ENCODE assay signal across 8 cellular contexts in the genomic region with DNA sequence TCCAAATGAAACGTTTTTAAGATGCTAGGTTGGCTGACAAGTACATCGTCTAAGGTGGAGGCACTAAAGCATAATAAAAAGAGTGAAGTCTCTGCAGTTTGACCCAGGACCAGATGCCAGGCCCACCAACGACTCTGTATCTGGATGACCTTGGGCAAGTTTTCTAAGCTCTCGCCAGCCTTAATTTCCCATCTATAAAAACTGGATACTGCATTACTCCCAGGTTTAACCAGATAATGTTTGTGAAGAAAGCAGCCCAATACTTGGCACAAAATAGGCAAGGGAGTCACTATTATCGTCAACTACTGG. TPM values are rescaled to one million over a fixed set of nuclear protein-coding genes. Genes with fewer than 3 reads are reported as not detected.
DNase-seq lines count a peak whose midpoint lies in the region; ATAC-seq and TF ChIP-seq lines count a peak whose summit lies in the region.

No MANE protein-coding gene starts in this region.

- H3K9me3 ChIP-seq in iPS-18a (ENCODE audit: control insufficient read depth, low read depth, low read length) = no peaks in the 10 kb centered on the region

- H3K27me3 Mint-ChIP-seq in activated T-helper 1 cell treated with anti-CD3 and anti-CD28 coated beads, Interleukin-12 subunit alpha, Interleukin-12 subunit beta, Interleukin-2, Interleukin-4 antibody, amounts not matched to agents 30 ng/mL and 10 ng/mL and 1 ng/mL, durations not matched to agents 14 hours and 24 hours and 36 hours (ENCODE audit: insufficient read depth) = peaks cover 3% of the 10 kb centered on the region
- H3K27me3 Mint-ChIP-seq in stimulated activated memory B cell treated with anti-CD40 and anti-IgM and Interleukin-4, amounts not matched to agents 10 μg/mL and 1 μg/mL and 100 μg/mL, for 72 hours = peaks cover 14% of the 10 kb centered on the region

- H3K36me3 Mint-ChIP-seq in activated T-helper 1 cell treated with anti-CD3 and anti-CD28 coated beads, Interleukin-12 subunit alpha, Interleukin-12 subunit beta, Interleukin-2, Interleukin-4 antibody, amounts not matched to agents 30 ng/mL and 10 ng/mL and 1 ng/mL, durations not matched to agents 14 hours and 24 hours and 36 hours (ENCODE audit: low read depth) = no peaks in the 10 kb centered on the region
- no peaks in the 10 kb centered on the region for H3K36me3 Mint-ChIP-seq in stimulated activated memory B cell treated with anti-CD40 and anti-IgM and Interleukin-4, amounts not matched to agents 10 μg/mL and 1 μg/mL and 100 μg/mL, for 72 hours

- intact Hi-C loops in activated T-helper 1 cell treated with anti-CD3 and anti-CD28 coated beads, Interleukin-12 subunit alpha, Interleukin-12 subunit beta, Interleukin-2, Interleukin-4 antibody, amounts not matched to agents 30 ng/mL and 10 ng/mL and 1 ng/mL, durations not matched to agents 14 hours and 24 hours and 36 hours (cut with micrococcal nuclease) = loop anchor here (1.0 to 10.0 kb wide), 8 partner anchors 12 to 724 kb away; partner anchors contain the start of genes ADSL, ATF4, MRTFA and RPL3

- H3K27ac ChIP-seq in HL-60 (replicated peaks) (peak overlapping the region; percentile 82), iPS-18a (ENCODE audit: low read length) (peak overlapping the region; percentile 28)

- peaks cover 4% of the 10 kb centered on the region for H3K4me1 ChIP-seq in iPS-18a (ENCODE audit: control insufficient read depth, low read depth, low read length)

- H3K4me1 Mint-ChIP-seq in activated T-helper 1 cell treated with anti-CD3 and anti-CD28 coated beads, Interleukin-12 subunit alpha, Interleukin-12 subunit beta, Interleukin-2, Interleukin-4 antibody, amounts not matched to agents 30 ng/mL and 10 ng/mL and 1 ng/mL, durations not matched to agents 14 hours and 24 hours and 36 hours (ENCODE audit: low read depth) = peaks cover 17% of the 10 kb centered on the region
- peaks cover 26% of the 10 kb centered on the region for H3K4me1 Mint-ChIP-seq in stimulated activated memory B cell treated with anti-CD40 and anti-IgM and Interleukin-4, amounts not matched to agents 10 μg/mL and 1 μg/mL and 100 μg/mL, for 72 hours

- no peak for TF ChIP-seq CTCF in HL-60 (IDR thresholded peaks at IDR 0.05; ENCODE audit: insufficient read depth, low read length)

- peak overlapping the region; percentile 90 for H3K4me3 Mint-ChIP-seq in activated T-helper 1 cell treated with anti-CD3 and anti-CD28 coated beads, Interleukin-12 subunit alpha, Interleukin-12 subunit beta, Interleukin-2, Interleukin-4 antibody, amounts not matched to agents 30 ng/mL and 10 ng/mL and 1 ng/mL, durations not matched to agents 14 hours and 24 hours and 36 hours
- peak overlapping the region; percentile 91 for H3K4me3 Mint-ChIP-seq in stimulated activated memory B cell treated with anti-CD40 and anti-IgM and Interleukin-4, amounts not matched to agents 10 μg/mL and 1 μg/mL and 100 μg/mL, for 72 hours

- DNase-seq in HL-60 (ENCODE audit: low read depth in 1 of 2, low spot score in 1 of 2) (no peak), HCEC 1CT (no peak), DMS153 (lab: John Stamatoyannopoulos, UW) (no peak), midbrain (lab: John Stamatoyannopoulos, UW) (no peak)
- DNase-seq in activated T-helper 1 cell treated with anti-CD3 and anti-CD28 coated beads, Interleukin-12 subunit alpha, Interleukin-12 subunit beta, Interleukin-2, Interleukin-4 antibody, amounts not matched to agents 30 ng/mL and 10 ng/mL and 1 ng/mL, durations not matched to agents 14 hours and 24 hours and 36 hours (ENCODE audit: low spot score) = no peak

- H3K27me3 ChIP-seq in HL-60 (ENCODE audit: insufficient read depth, poor library complexity, severe bottlenecking) (no peaks in the 10 kb centered on the region), iPS-18a (ENCODE audit: control insufficient read depth, insufficient read depth, low read length) (peaks cover 36% of the 10 kb centered on the region)

- peak overlapping the region; percentile 100 for H3K27ac Mint-ChIP-seq in activated T-helper 1 cell treated with anti-CD3 and anti-CD28 coated beads, Interleukin-12 subunit alpha, Interleukin-12 subunit beta, Interleukin-2, Interleukin-4 antibody, amounts not matched to agents 30 ng/mL and 10 ng/mL and 1 ng/mL, durations not matched to agents 14 hours and 24 hours and 36 hours
- peak overlapping the region; percentile 99 for H3K27ac Mint-ChIP-seq in stimulated activated memory B cell treated with anti-CD40 and anti-IgM and Interleukin-4, amounts not matched to agents 10 μg/mL and 1 μg/mL and 100 μg/mL, for 72 hours

- no peak for ATAC-seq in stimulated activated memory B cell treated with anti-CD40 and anti-IgM and Interleukin-4, amounts not matched to agents 10 μg/mL and 1 μg/mL and 100 μg/mL, for 72 hours
- ATAC-seq in HG02840 (IDR thresholded peaks at IDR 0.05; ENCODE audit: low FRiP score, unreplicated experiment) = no peak

- H3K9ac ChIP-seq in iPS-18a (ENCODE audit: low read length) = peak overlapping the region; percentile 70

- H3K9me3 Mint-ChIP-seq in activated T-helper 1 cell treated with anti-CD3 and anti-CD28 coated beads, Interleukin-12 subunit alpha, Interleukin-12 subunit beta, Interleukin-2, Interleukin-4 antibody, amounts not matched to agents 30 ng/mL and 10 ng/mL and 1 ng/mL, durations not matched to agents 14 hours and 24 hours and 36 hours = no peaks in the 10 kb centered on the region
- no peaks in the 10 kb centered on the region for H3K9me3 Mint-ChIP-seq in stimulated activated memory B cell treated with anti-CD40 and anti-IgM and Interleukin-4, amounts not matched to agents 10 μg/mL and 1 μg/mL and 100 μg/mL, for 72 hours

- no peaks in the 10 kb centered on the region for H3K36me3 ChIP-seq in iPS-18a (ENCODE audit: control insufficient read depth, low read depth, low read length)

- H3K4me3 ChIP-seq in HL-60 (replicated peaks; ENCODE audit: insufficient read depth, low read length) = peak overlapping the region; percentile 98
- peak overlapping the region; percentile 89 for H3K4me3 ChIP-seq in iPS-18a (ENCODE audit: low read length)

RNA-seq across cellular contexts. Expression of gene FAM83F, which starts 49.0 kb away (rescaled TPM):
- total RNA-seq in activated T-helper 1 cell treated with anti-CD3 and anti-CD28 coated beads, Interleukin-12 subunit alpha, Interleukin-12 subunit beta, Interleukin-2, Interleukin-4 antibody, amounts not matched to agents 30 ng/mL and 10 ng/mL and 1 ng/mL, durations not matched to agents 14 hours and 24 hours and 36 hours = 0.05 and 0.39 TPM in 2 replicates
